In genomic region chr9:125407432-125407973, GRCh38 we compare ENCODE assay signal across 8 cellular contexts.
DNase-seq lines count a peak whose midpoint lies in the region; ATAC-seq and TF ChIP-seq lines count a peak whose summit lies in the region.

No MANE protein-coding gene starts in this region.

- H3K9me3 Mint-ChIP-seq in CD8-positive, alpha-beta memory T cell = no peaks in the 10 kb centered on the region
- no peaks in the 10 kb centered on the region for H3K9me3 Mint-ChIP-seq in nephron progenitor cell

- H3K27ac Mint-ChIP-seq in CD8-positive, alpha-beta memory T cell = no peak overlapping the region
- H3K27ac Mint-ChIP-seq in nephron progenitor cell = no peak overlapping the region

- peaks cover 0 to 3% (median 0%) of the 10 kb centered on the region in 3 donors for H3K36me3 Mint-ChIP-seq in CD8-positive, alpha-beta memory T cell
- H3K36me3 Mint-ChIP-seq in nephron progenitor cell (ENCODE audit: low read depth) = no peaks in the 10 kb centered on the region

- no peak for DNase-seq in CD8-positive, alpha-beta memory T cell
- DNase-seq in HL-60 (ENCODE audit: low read depth in 1 of 2, low spot score in 1 of 2) = no peak
- DNase-seq in coronary artery (ENCODE audit: low spot score) = no peak
- no peak for DNase-seq in nephron progenitor cell
- DNase-seq in anterior cingulate cortex (lab: John Stamatoyannopoulos, UW) = no peak
- no peak for DNase-seq in DMS 273 treated with DMSO at 0.1 percent for 48 hours (lab: John Stamatoyannopoulos, UW)

- H3K4me3 Mint-ChIP-seq in CD8-positive, alpha-beta memory T cell = peak overlapping the region in 5 of 7 donors; percentile 63 to 83 (median 72)
- H3K4me3 Mint-ChIP-seq in nephron progenitor cell = peak overlapping the region; percentile 72

- POLR2A ChIA-PET in CD8-positive, alpha-beta memory T cell (lab: Charles Lee) = no interaction called here

- CTCF ChIA-PET in CD8-positive, alpha-beta memory T cell (lab: Charles Lee) = interaction anchor here (0.8 to 2.9 kb wide), 13 partner anchors 8 to 1093 kb away, joined by 3 to 22 read pairs (median 4); no protein-coding TSS in a partner anchor

- H3K4me1 Mint-ChIP-seq in CD8-positive, alpha-beta memory T cell = peaks cover 6 to 16% (median 7%) of the 10 kb centered on the region in 3 donors
- peaks cover 28% of the 10 kb centered on the region for H3K4me1 Mint-ChIP-seq in nephron progenitor cell

- H3K36me3 ChIP-seq in CD8-positive, alpha-beta memory T cell (ENCODE audit: insufficient read depth, low read length) = no peaks in the 10 kb centered on the region

- H3K27me3 Mint-ChIP-seq in CD8-positive, alpha-beta memory T cell = peaks cover 8 to 36% of the 10 kb centered on the region in 2 donors
- peaks cover 25% of the 10 kb centered on the region for H3K27me3 Mint-ChIP-seq in nephron progenitor cell (ENCODE audit: low read depth, poor library complexity)

- H3K4me3 ChIP-seq in CD8-positive, alpha-beta memory T cell (ENCODE audit: low read length) = no peak overlapping the region
- H3K4me3 ChIP-seq in HL-60 (replicated peaks; ENCODE audit: insufficient read depth, low read length) = peak overlapping the region; percentile 59
- peak overlapping the region; percentile 88 for H3K4me3 ChIP-seq in coronary artery

- ATAC-seq in GM21825 (IDR thresholded peaks at IDR 0.05; ENCODE audit: unreplicated experiment) (no peak), HG02852 (IDR thresholded peaks at IDR 0.05; ENCODE audit: unreplicated experiment) (no peak)

- no peak overlapping the region for H3K27ac ChIP-seq in CD8-positive, alpha-beta memory T cell (ENCODE audit: low read depth, low read length)
- H3K27ac ChIP-seq in HL-60 (replicated peaks) (no peak overlapping the region), coronary artery (no peak overlapping the region)

- TF ChIP-seq CTCF in HL-60 (IDR thresholded peaks at IDR 0.05; ENCODE audit: insufficient read depth, low read length) (no peak), coronary artery (IDR thresholded peaks at IDR 0.05) (no peak), nephron progenitor cell (IDR thresholded peaks at IDR 0.05) (no peak)

- H3K27me3 ChIP-seq in CD8-positive, alpha-beta memory T cell (ENCODE audit: insufficient read depth, low read length, poor library complexity, severe bottlenecking) = no peaks in the 10 kb centered on the region
- peaks cover 4% of the 10 kb centered on the region for H3K27me3 ChIP-seq in HL-60 (ENCODE audit: insufficient read depth, poor library complexity, severe bottlenecking)

- no peaks in the 10 kb centered on the region for H3K9me3 ChIP-seq in CD8-positive, alpha-beta memory T cell (ENCODE audit: low read length)

- no peaks in the 10 kb centered on the region for H3K4me1 ChIP-seq in CD8-positive, alpha-beta memory T cell (ENCODE audit: insufficient read depth, low read length)
